In the genomic region with DNA sequence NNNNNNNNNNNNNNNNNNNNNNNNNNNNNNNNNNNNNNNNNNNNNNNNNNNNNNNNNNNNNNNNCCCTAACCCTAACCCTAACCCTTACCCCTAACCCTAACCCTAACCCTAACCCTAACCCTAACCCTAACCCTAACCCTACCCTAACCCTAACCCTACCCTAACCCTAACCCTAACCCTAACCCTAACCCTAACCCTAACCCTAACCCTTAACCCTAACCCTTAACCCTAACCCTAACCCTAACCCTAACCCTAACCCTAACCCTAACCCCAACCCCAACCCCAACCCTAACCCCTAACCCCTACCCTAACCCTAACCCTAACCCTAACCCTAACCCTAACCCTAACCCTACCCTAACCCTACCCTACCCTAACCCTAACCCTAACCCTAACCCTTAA, we compare ENCODE assay signal across 13 cellular contexts. TPM values are rescaled to one million over a fixed set of nuclear protein-coding genes. Genes with fewer than 3 reads are reported as not detected.
"Had no signal": no experiment of that assay in that cellular context is flagged by ENCODE, and none has a peak within 500 bp of the region (broad histone marks: within the 10 kb centered on the region; RNA-seq: fewer than 3 reads in every experiment).

No MANE protein-coding gene starts in this region.

RNA-seq across cellular contexts. Expression of a gene that starts 39.5 kb away (rescaled TPM):
- total RNA-seq: esophagus mucosa; heart left ventricle; hepatocyte; kidney epithelial cell; left cardiac atrium; left lung; mucosa of gallbladder; naive thymus-derived CD4-positive, alpha-beta T cell; occipital lobe; psoas muscle; renal cortical epithelial cell; right cardiac atrium; urinary bladder had no signal
- polyA plus RNA-seq: heart left ventricle; naive thymus-derived CD4-positive, alpha-beta T cell; right cardiac atrium had no signal
